16 cellular contexts compared by ENCODE assay signal in genomic region chr6:166614589-166614988, GRCh38. TPM values are rescaled to one million over a fixed set of nuclear protein-coding genes. Genes with fewer than 3 reads are reported as not detected.
DNase-seq lines count a peak whose midpoint lies in the region; ATAC-seq and TF ChIP-seq lines count a peak whose summit lies in the region.
"Had no signal": no experiment of that assay in that cellular context is flagged by ENCODE, and none has a peak within 500 bp of the region (broad histone marks: within the 10 kb centered on the region; RNA-seq: fewer than 3 reads in every experiment).

No MANE protein-coding gene starts in this region.

- WGBS in heart right ventricle, 2 donors, result 74 to 79% methylated on average over 10 of the region's 10 CpGs
- WGBS in esophagus muscularis mucosa, result 91% methylated on average over 10 of the region's 10 CpGs

- H3K4me1 ChIP-seq in heart right ventricle (peaks cover 15 to 64% (median 53%) of the 10 kb centered on the region in 9 donors), esophagus muscularis mucosa (peaks cover 42 to 65% (median 64%) of the 10 kb centered on the region in 4 donors), uterus (peaks cover 0 to 5% of the 10 kb centered on the region in 2 donors)

- TF ChIP-seq POLR2A in esophagus muscularis mucosa (IDR thresholded peaks at IDR 0.05; ENCODE audit: low read depth) (no peak), uterus (IDR thresholded peaks at IDR 0.05) (no peak)

- H3K4me1 Mint-ChIP-seq in neural crest cell (peaks cover 28% of the 10 kb centered on the region), CD14-positive monocyte (no peaks in the 10 kb centered on the region)

- H3K27me3 ChIP-seq in heart right ventricle, result no peaks in the 10 kb centered on the region
- no peaks in the 10 kb centered on the region for H3K27me3 ChIP-seq in esophagus muscularis mucosa
- H3K27me3 ChIP-seq in uterus, result no peaks in the 10 kb centered on the region

- H3K27ac ChIP-seq in heart right ventricle (peak overlapping the region; percentile 52 to 84 (median 70)), esophagus muscularis mucosa (replicated peaks in 1 of 4) (peak overlapping the region; percentile 59 to 74 (median 66)), uterus (peak overlapping the region; percentile 50 to 53)
- H3K27ac ChIP-seq: HL-60, KMS-11, SK-N-MC had no signal

- ATAC-seq in heart right ventricle (peak in 6 of 8 donors; percentile 7 to 43 (median 21)), Right ventricle myocardium inferior (no peak)

- H3K27me3 Mint-ChIP-seq in neural crest cell (ENCODE audit: low read depth), result no peaks in the 10 kb centered on the region
- H3K27me3 Mint-ChIP-seq in CD14-positive monocyte (ENCODE audit: low read depth in 3 of 3), result peaks cover 1 to 2% (median 1%) of the 10 kb centered on the region in 3 donors
- H3K27me3 Mint-ChIP-seq: memory B cell had no signal

- DNase-seq in heart right ventricle (peak in 1 of 2 donors; percentile 6), Right ventricle myocardium inferior (ENCODE audit: missing footprints) (no peak), esophagus muscularis mucosa (ENCODE audit: extremely low spot score) (no peak), neural crest cell (ENCODE audit: low read depth, low spot score) (no peak), uterus (no peak), CD14-positive monocyte (ENCODE audit: low spot score) (no peak), midbrain (lab: John Stamatoyannopoulos, UW) (no peak), DMS79 treated with DMSO at 0.1 percent for 48 hours (lab: John Stamatoyannopoulos, UW) (no peak)
- DNase-seq: ACHN, aorta, NCI-H146, NCI-H446 treated with DMSO at 0.1 percent for 48 hours had no signal

- H3K9me3 ChIP-seq in heart right ventricle (no peaks in the 10 kb centered on the region), esophagus muscularis mucosa (no peaks in the 10 kb centered on the region), uterus (no peaks in the 10 kb centered on the region)

- H3K4me3 Mint-ChIP-seq in neural crest cell (no peak overlapping the region), CD14-positive monocyte (no peak overlapping the region)
- H3K4me3 Mint-ChIP-seq: memory B cell had no signal

- H3K9me3 Mint-ChIP-seq in neural crest cell (no peaks in the 10 kb centered on the region), CD14-positive monocyte (peaks cover 0 to 3% (median 0%) of the 10 kb centered on the region in 7 donors)
- H3K9me3 Mint-ChIP-seq: memory B cell had no signal

- H3K4me3 ChIP-seq in heart right ventricle (no peak overlapping the region), esophagus muscularis mucosa (no peak overlapping the region), uterus (no peak overlapping the region)
- H3K4me3 ChIP-seq: SK-N-MC had no signal

- no peak for TF ChIP-seq EP300 in esophagus muscularis mucosa (IDR thresholded peaks at IDR 0.05)

- H3K36me3 Mint-ChIP-seq in neural crest cell (ENCODE audit: low read depth) (peaks cover 16% of the 10 kb centered on the region), CD14-positive monocyte (peaks cover 6 to 7% of the 10 kb centered on the region in 2 donors)

- intact Hi-C loops in heart right ventricle (cut with DNase I), result loop anchor here in 3 of 10 donors (5.0 kb wide), 2 partner anchors 37 to 57 kb away; no protein-coding TSS in a partner anchor
- intact Hi-C loops in Right ventricle myocardium inferior (cut with DNase I), result no loop called here
- intact Hi-C loops in esophagus muscularis mucosa (cut with DNase I), result no loop called here
- intact Hi-C loops in uterus (cut with DNase I; ENCODE audit: low total_unique reads), result no loop called here
- intact Hi-C loops in CD14-positive monocyte (cut with micrococcal nuclease), result no loop called here

- peak overlapping the region; percentile 89 for H3K27ac Mint-ChIP-seq in neural crest cell (ENCODE audit: unreplicated experiment)
- no peak overlapping the region for H3K27ac Mint-ChIP-seq in CD14-positive monocyte
- H3K27ac Mint-ChIP-seq: memory B cell had no signal

- H3K36me3 ChIP-seq in heart right ventricle (peaks cover 0 to 16% (median 0%) of the 10 kb centered on the region in 9 donors), esophagus muscularis mucosa (peaks cover 0 to 14% (median 10%) of the 10 kb centered on the region in 4 donors), uterus (no peaks in the 10 kb centered on the region)

- peak in 1 of 9 donors; percentile 26 for TF ChIP-seq CTCF in heart right ventricle (IDR thresholded peaks at IDR 0.05)
- no peak for TF ChIP-seq CTCF in esophagus muscularis mucosa (IDR thresholded peaks at IDR 0.05)
- TF ChIP-seq CTCF in neural crest cell (conservative IDR thresholded peaks at IDR 0.05), result no peak
- no peak for TF ChIP-seq CTCF in uterus (IDR thresholded peaks at IDR 0.05)
- TF ChIP-seq CTCF in CD14-positive monocyte (IDR thresholded peaks at IDR 0.05), result no peak

RNA-seq across cellular contexts. Expression of gene RPS6KA2, which starts 12.5 kb away (rescaled TPM):
- total RNA-seq in heart right ventricle (10 to 100 TPM; 47.7 to 91.4 (median 76.0) TPM), Right ventricle myocardium inferior (55.5 TPM), esophagus muscularis mucosa (100 to 1,000 TPM in 3 of 4 donors, 10 to 100 TPM in 1; 83.9 to 126 (median 112) TPM), neural crest cell (32.6 and 33.7 TPM in 2 replicates), uterus (10 to 100 TPM; 34.0 to 78.4 (median 55.8) TPM)
- polyA plus RNA-seq in heart right ventricle (10 to 100 TPM; 20.3 to 65.2 TPM), CD14-positive monocyte (1 to 10 TPM; 1.4 to 3.1 TPM)

RNA-seq across cellular contexts. Expression of gene RAMACL, which starts 28.1 kb away (rescaled TPM):
- total RNA-seq in heart right ventricle, result 1 to 10 TPM in 4 of 10 donors, under 1 TPM in 6; 0.25 to 2.4 (median 0.74) TPM
- under 1 TPM; 0.20 to 0.29 TPM for polyA plus RNA-seq in heart right ventricle
- 0.43 TPM for total RNA-seq in Right ventricle myocardium inferior
- 1 to 10 TPM; 1.2 to 2.9 (median 2.1) TPM for total RNA-seq in esophagus muscularis mucosa
- 0.70 and 0.98 TPM in 2 replicates for total RNA-seq in neural crest cell
- total RNA-seq in uterus, result 1 to 10 TPM in 3 of 4 donors, not detected in 1; 1.5 to 8.1 (median 1.8) TPM
- polyA plus RNA-seq in CD14-positive monocyte, result under 1 TPM; 0.11 to 0.33 TPM
